In genomic region chr2:102421890-102422759, GRCh38 we compare ENCODE assay signal across 1 cellular context.
A peak's percentile ranks its signal among the peaks of the same experiment; 100 is the strongest.
TF ChIP-seq lines count a peak whose summit lies in the region.

No MANE protein-coding gene starts in this region.

TF ChIP-seq in K562, 482 proteins besides CTCF, POLR2A, EP300 and RAD21 (continued from another document and continues in another):
- TF ChIP-seq TOE1 (IDR thresholded peaks at IDR 0.05; ENCODE audit: borderline replicate concordance), result peak; percentile 67; the same call in 1 of the 2 replicates
- no peak for TF ChIP-seq TOE1 (CRISPR knock-in tag; IDR thresholded peaks at IDR 0.05; ENCODE audit: borderline replicate concordance, low read depth)
- TF ChIP-seq HCFC1 (IDR thresholded peaks at IDR 0.05; ENCODE audit: low read depth, low read length), result no peak
- no peak for TF ChIP-seq PCBP2 (IDR thresholded peaks at IDR 0.05; ENCODE audit: low read depth, low read length, poor library complexity, severe bottlenecking)
- no peak for TF ChIP-seq ZNF436 (CRISPR knock-in tag; IDR thresholded peaks at IDR 0.05)
- no peak for TF ChIP-seq SNIP1 (IDR thresholded peaks at IDR 0.05; ENCODE audit: low read depth)
- no peak for TF ChIP-seq ZNF561 (CRISPR knock-in tag; conservative IDR thresholded peaks at IDR 0.05)
- TF ChIP-seq ZNF717 (CRISPR knock-in tag; IDR thresholded peaks at IDR 0.05), result no peak
- TF ChIP-seq NCOA2 (IDR thresholded peaks at IDR 0.05; ENCODE audit: partially characterized antibody in 2 of 2), result no peak
- TF ChIP-seq GTF2E2 (tag; IDR thresholded peaks at IDR 0.05), result 0 out of 2 replicates have a peak, but pooled peaks have one; percentile 37
- TF ChIP-seq FOS (IDR thresholded peaks at IDR 0.05; ENCODE audit: extremely low read depth, insufficient read length), result no peak
- peak in 1 of 2 experiments; percentile 43 for TF ChIP-seq E2F6 (IDR thresholded peaks at IDR 0.05; ENCODE audit: borderline replicate concordance in 1 of 2, extremely low read depth in 1 of 2, insufficient read depth in 1 of 2, insufficient read length in 1 of 2, low read depth in 1 of 2, low read length in 1 of 2, poor library complexity in 1 of 2, severe bottlenecking in 1 of 2)
- peak; percentile 39; the same call in 1 of the 2 replicates for TF ChIP-seq ATF7 (IDR thresholded peaks at IDR 0.05)
- TF ChIP-seq NR3C1 (CRISPR knock-in tag; IDR thresholded peaks at IDR 0.05), result no peak
- TF ChIP-seq MBD2 (IDR thresholded peaks at IDR 0.05; ENCODE audit: borderline replicate concordance, low read depth), result no peak
- TF ChIP-seq, protein P1, sequence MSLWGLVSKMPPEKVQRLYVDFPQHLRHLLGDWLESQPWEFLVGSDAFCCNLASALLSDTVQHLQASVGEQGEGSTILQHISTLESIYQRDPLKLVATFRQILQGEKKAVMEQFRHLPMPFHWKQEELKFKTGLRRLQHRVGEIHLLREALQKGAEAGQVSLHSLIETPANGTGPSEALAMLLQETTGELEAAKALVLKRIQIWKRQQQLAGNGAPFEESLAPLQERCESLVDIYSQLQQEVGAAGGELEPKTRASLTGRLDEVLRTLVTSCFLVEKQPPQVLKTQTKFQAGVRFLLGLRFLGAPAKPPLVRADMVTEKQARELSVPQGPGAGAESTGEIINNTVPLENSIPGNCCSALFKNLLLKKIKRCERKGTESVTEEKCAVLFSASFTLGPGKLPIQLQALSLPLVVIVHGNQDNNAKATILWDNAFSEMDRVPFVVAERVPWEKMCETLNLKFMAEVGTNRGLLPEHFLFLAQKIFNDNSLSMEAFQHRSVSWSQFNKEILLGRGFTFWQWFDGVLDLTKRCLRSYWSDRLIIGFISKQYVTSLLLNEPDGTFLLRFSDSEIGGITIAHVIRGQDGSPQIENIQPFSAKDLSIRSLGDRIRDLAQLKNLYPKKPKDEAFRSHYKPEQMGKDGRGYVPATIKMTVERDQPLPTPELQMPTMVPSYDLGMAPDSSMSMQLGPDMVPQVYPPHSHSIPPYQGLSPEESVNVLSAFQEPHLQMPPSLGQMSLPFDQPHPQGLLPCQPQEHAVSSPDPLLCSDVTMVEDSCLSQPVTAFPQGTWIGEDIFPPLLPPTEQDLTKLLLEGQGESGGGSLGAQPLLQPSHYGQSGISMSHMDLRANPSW (CRISPR knock-in tag; IDR thresholded peaks at IDR 0.05), result no peak
- TF ChIP-seq, protein P2, sequence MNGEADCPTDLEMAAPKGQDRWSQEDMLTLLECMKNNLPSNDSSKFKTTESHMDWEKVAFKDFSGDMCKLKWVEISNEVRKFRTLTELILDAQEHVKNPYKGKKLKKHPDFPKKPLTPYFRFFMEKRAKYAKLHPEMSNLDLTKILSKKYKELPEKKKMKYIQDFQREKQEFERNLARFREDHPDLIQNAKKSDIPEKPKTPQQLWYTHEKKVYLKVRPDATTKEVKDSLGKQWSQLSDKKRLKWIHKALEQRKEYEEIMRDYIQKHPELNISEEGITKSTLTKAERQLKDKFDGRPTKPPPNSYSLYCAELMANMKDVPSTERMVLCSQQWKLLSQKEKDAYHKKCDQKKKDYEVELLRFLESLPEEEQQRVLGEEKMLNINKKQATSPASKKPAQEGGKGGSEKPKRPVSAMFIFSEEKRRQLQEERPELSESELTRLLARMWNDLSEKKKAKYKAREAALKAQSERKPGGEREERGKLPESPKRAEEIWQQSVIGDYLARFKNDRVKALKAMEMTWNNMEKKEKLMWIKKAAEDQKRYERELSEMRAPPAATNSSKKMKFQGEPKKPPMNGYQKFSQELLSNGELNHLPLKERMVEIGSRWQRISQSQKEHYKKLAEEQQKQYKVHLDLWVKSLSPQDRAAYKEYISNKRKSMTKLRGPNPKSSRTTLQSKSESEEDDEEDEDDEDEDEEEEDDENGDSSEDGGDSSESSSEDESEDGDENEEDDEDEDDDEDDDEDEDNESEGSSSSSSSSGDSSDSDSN (IDR thresholded peaks at IDR 0.05; ENCODE audit: borderline replicate concordance in 1 of 2, low read depth in 2 of 2, low read length in 2 of 2), result 0 out of 4 replicates have a peak, but pooled peaks of 1 of the 2 experiments have one; percentile 19
- peak in 1 of 2 experiments; percentile 57; a peak in 2 of 4 replicates for TF ChIP-seq TEAD1 (CRISPR knock-in tag; IDR thresholded peaks at IDR 0.05)
- peak; percentile 71 for TF ChIP-seq CXXC5 (CRISPR knock-in tag; IDR thresholded peaks at IDR 0.05)
- no peak for TF ChIP-seq SRSF9 (IDR thresholded peaks at IDR 0.05; ENCODE audit: borderline replicate concordance, low read depth, low read length)
- TF ChIP-seq HEY1 (CRISPR knock-in tag; IDR thresholded peaks at IDR 0.05; ENCODE audit: borderline replicate concordance), result 0 out of 2 replicates have a peak, but pooled peaks have one; percentile 34
- TF ChIP-seq SP1 (CRISPR knock-in tag; IDR thresholded peaks at IDR 0.05), result 0 out of 2 replicates have a peak, but pooled peaks have one; percentile 22
- no peak for TF ChIP-seq ZNF311 (CRISPR knock-in tag; IDR thresholded peaks at IDR 0.05)
- TF ChIP-seq MED1 (CRISPR knock-in tag; IDR thresholded peaks at IDR 0.05; ENCODE audit: borderline replicate concordance), result no peak
- TF ChIP-seq DLX4 (CRISPR knock-in tag; IDR thresholded peaks at IDR 0.05), result no peak
- no peak for TF ChIP-seq STAG1 (CRISPR knock-in tag; IDR thresholded peaks at IDR 0.05; ENCODE audit: borderline replicate concordance)
- TF ChIP-seq NR1H2 (CRISPR knock-in tag; IDR thresholded peaks at IDR 0.05), result no peak
- TF ChIP-seq KAT7 (CRISPR knock-in tag; IDR thresholded peaks at IDR 0.05; ENCODE audit: borderline replicate concordance), result no peak
- 0 out of 4 replicates have a peak, but pooled peaks have one; percentile 24 to 28 for TF ChIP-seq NRF1 (conservative IDR thresholded peaks at IDR 0.05 in 1 of 2, IDR thresholded peaks at IDR 0.05 in 1 of 2)
- TF ChIP-seq RBM14 (IDR thresholded peaks at IDR 0.05; ENCODE audit: borderline replicate concordance, insufficient read depth, low read depth, low read length), result no peak
- no peak for TF ChIP-seq MIER1 (IDR thresholded peaks at IDR 0.05; ENCODE audit: low read depth)
- no peak for TF ChIP-seq TAF7 (tag; IDR thresholded peaks at IDR 0.05)
- TF ChIP-seq, protein P3, sequence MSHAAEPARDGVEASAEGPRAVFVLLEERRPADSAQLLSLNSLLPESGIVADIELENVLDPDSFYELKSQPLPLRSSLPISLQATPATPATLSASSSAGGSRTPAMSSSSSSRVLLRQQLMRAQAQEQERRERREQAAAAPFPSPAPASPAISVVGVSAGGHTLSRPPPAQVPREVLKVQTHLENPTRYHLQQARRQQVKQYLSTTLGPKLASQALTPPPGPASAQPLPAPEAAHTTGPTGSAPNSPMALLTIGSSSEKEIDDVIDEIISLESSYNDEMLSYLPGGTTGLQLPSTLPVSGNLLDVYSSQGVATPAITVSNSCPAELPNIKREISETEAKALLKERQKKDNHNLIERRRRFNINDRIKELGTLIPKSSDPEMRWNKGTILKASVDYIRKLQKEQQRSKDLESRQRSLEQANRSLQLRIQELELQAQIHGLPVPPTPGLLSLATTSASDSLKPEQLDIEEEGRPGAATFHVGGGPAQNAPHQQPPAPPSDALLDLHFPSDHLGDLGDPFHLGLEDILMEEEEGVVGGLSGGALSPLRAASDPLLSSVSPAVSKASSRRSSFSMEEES (CRISPR knock-in tag; IDR thresholded peaks at IDR 0.05), result peak; percentile 70
- no peak for TF ChIP-seq BCL6 (CRISPR knock-in tag; IDR thresholded peaks at IDR 0.05)
- no peak for TF ChIP-seq ZBTB17 (CRISPR knock-in tag; IDR thresholded peaks at IDR 0.05)
- TF ChIP-seq TAF15 (IDR thresholded peaks at IDR 0.05; ENCODE audit: low read depth, low read length), result no peak
- TF ChIP-seq POLR3A (IDR thresholded peaks at IDR 0.05; ENCODE audit: borderline replicate concordance, extremely low read depth, insufficient read depth, insufficient read length), result no peak
- TF ChIP-seq SNRNP70 (optimal IDR thresholded peaks at IDR 0.05; ENCODE audit: low read depth, low read length), result no peak
- TF ChIP-seq GABPA (tag; conservative IDR thresholded peaks at IDR 0.05; ENCODE audit: low read depth), result no peak
- TF ChIP-seq, protein P4, sequence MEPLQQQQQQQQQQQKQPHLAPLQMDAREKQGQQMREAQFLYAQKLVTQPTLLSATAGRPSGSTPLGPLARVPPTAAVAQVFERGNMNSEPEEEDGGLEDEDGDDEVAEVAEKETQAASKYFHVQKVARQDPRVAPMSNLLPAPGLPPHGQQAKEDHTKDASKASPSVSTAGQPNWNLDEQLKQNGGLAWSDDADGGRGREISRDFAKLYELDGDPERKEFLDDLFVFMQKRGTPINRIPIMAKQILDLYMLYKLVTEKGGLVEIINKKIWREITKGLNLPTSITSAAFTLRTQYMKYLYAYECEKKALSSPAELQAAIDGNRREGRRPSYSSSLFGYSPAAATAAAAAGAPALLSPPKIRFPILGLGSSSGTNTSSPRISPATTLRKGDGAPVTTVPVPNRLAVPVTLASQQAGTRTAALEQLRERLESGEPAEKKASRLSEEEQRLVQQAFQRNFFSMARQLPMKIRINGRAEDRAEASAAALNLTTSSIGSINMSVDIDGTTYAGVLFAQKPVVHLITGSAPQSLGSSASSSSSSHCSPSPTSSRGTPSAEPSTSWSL (CRISPR knock-in tag; IDR thresholded peaks at IDR 0.05; ENCODE audit: borderline replicate concordance), result no peak
- no peak for TF ChIP-seq CHD4 (IDR thresholded peaks at IDR 0.05; ENCODE audit: insufficient read depth, insufficient replicate concordance, low read depth, low read length, poor library complexity, severe bottlenecking)
- TF ChIP-seq TEAD2 (tag; IDR thresholded peaks at IDR 0.05), result no peak
- no peak for TF ChIP-seq TCF7 (IDR thresholded peaks at IDR 0.05; ENCODE audit: borderline replicate concordance)
- no peak for TF ChIP-seq E2F8 (IDR thresholded peaks at IDR 0.05; ENCODE audit: low read depth, partially characterized antibody)
- TF ChIP-seq TCF7L2 (IDR thresholded peaks at IDR 0.05; ENCODE audit: low read depth, low read length), result no peak
- TF ChIP-seq MAX (CRISPR knock-in tag; IDR thresholded peaks at IDR 0.05), result 0 out of 2 replicates have a peak, but pooled peaks have one; percentile 14
- TF ChIP-seq KLF6 (CRISPR knock-in tag; IDR thresholded peaks at IDR 0.05; ENCODE audit: borderline replicate concordance), result no peak
- peak; percentile 72 for TF ChIP-seq MYC (IDR thresholded peaks at IDR 0.05; ENCODE audit: low read depth, low read length)
- TF ChIP-seq MYC (CRISPR knock-in tag; IDR thresholded peaks at IDR 0.05; ENCODE audit: borderline replicate concordance, low read depth), result peak; percentile 67; the same call in 1 of the 2 replicates
- TF ChIP-seq TFAM (CRISPR knock-in tag; conservative IDR thresholded peaks at IDR 0.05), result no peak
- no peak for TF ChIP-seq BMI1 (IDR thresholded peaks at IDR 0.05; ENCODE audit: low read length)
- no peak for TF ChIP-seq ZNF445 (CRISPR knock-in tag; IDR thresholded peaks at IDR 0.05; ENCODE audit: low read depth)
- TF ChIP-seq ZBTB11 (CRISPR knock-in tag; IDR thresholded peaks at IDR 0.05), result peak in 1 of 3 experiments; percentile 50; a peak in 1 of 6 replicates
